ENCODE assay signal across 8 cellular contexts in the genomic region with DNA sequence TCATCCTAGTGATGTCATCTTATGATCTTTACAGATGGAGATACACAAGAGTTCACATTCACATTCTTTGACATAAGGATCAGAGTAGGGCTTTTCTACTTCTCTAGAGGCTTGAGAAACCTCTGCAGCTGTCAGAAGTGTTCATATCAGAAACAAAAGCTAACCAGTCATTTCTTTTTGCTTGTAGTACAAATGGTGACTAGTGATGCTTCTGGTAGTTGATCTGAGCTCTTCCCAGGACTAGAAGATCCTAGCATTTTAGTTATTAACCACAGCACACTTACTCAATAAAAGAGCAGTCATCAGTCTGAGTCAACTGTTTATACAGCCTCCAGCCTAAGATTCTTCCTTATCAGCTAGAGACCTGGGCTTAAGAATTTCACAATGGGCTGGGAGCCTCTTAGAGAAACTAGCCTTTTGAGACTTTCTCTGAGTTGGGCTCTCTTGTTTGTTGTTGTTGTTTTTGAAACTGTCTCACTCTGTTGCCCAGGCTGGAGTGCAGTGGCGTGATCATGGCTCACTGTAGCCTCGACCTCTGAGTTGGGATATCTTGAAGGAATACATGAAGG.
DNase-seq lines count a peak whose midpoint lies in the region; ATAC-seq and TF ChIP-seq lines count a peak whose summit lies in the region.

No MANE protein-coding gene starts in this region.

- POLR2A ChIA-PET in HCT116 (lab: Charles Lee) = no interaction called here

- H4K20me1 ChIP-seq in HCT116 (ENCODE audit: insufficient read depth) = no peaks in the 10 kb centered on the region

- peak; percentile 65 for DNase-seq in AG08395 (ENCODE audit: low spot score)
- peak; percentile 59 for DNase-seq in HCT116 (ENCODE audit: low read depth, low spot score)
- peak; percentile 48 to 72 for DNase-seq in SW 1271 (lab: John Stamatoyannopoulos, UW)
- peak; percentile 71 for DNase-seq in kidney glomerular epithelial cell (lab: John Stamatoyannopoulos, UW)
- DNase-seq in GM19240 (ENCODE audit: insufficient read length, low spot score) = no peak
- DNase-seq in inferior parietal cortex (ENCODE audit: extremely low spot score) = no peak

- no peak overlapping the region for H2AFZ ChIP-seq in HCT116 (ENCODE audit: low read depth, low read length, poor library complexity, severe bottlenecking)

- no peaks in the 10 kb centered on the region for H3K27me3 ChIP-seq in HCT116 (ENCODE audit: insufficient read depth, low read length)

- TF ChIP-seq CTCF in HCT116 (IDR thresholded peaks at IDR 0.05 in 2 of 3, conservative IDR thresholded peaks at IDR 0.05 in 1 of 3; ENCODE audit: borderline replicate concordance in 1 of 3, insufficient read depth in 1 of 3, low read depth in 2 of 3, low read length in 2 of 3) = no peak

- no peak for TF ChIP-seq POLR2A in HCT116 (IDR thresholded peaks at IDR 0.05; ENCODE audit: borderline replicate concordance, extremely low read depth, insufficient read depth, insufficient read length)

- no peak for TF ChIP-seq RAD21 in HCT116 (IDR thresholded peaks at IDR 0.05; ENCODE audit: low read depth)

- H3K27ac ChIP-seq in HCT116 (ENCODE audit: low read depth, low read length) = peak overlapping the region; percentile 78; the same call in 1 of the 2 replicates

- RAD21 ChIA-PET in HCT116 (lab: Charles Lee; ENCODE audit: low non-redundant PET in 1 of 2, low total read pairs in 2 of 2, uncharacterized antibody in 2 of 2, unreplicated experiment in 2 of 2) = no interaction called here

- H3K79me2 ChIP-seq in HCT116 (ENCODE audit: insufficient read depth, low read length) = no peaks in the 10 kb centered on the region

- H3K4me3 ChIP-seq in HCT116 (replicated peaks in 1 of 2; ENCODE audit: low read depth in 1 of 2, low read length in 2 of 2) = peak overlapping the region in 1 of 2 experiments; percentile 37; a peak in 2 of 4 replicates

- H3K36me3 ChIP-seq in HCT116 (ENCODE audit: control insufficient read depth in 1 of 2, insufficient read depth in 2 of 2, low read length in 2 of 2) = no peaks in the 10 kb centered on the region

- H3K4me1 ChIP-seq in HCT116 (ENCODE audit: control insufficient read depth in 1 of 2, insufficient read depth in 2 of 2, low read length in 2 of 2) = peaks cover 12 to 28% of the 10 kb centered on the region in 2 experiments

- H3K9me2 ChIP-seq in HCT116 (ENCODE audit: insufficient read depth) = no peaks in the 10 kb centered on the region

- H3K4me2 ChIP-seq in HCT116 (ENCODE audit: low read length) = peak overlapping the region; percentile 54

- CTCF ChIA-PET in HCT116 (lab: Charles Lee) = no interaction called here

- peak; percentile 72 for ATAC-seq in HCT116
- no peak for ATAC-seq in GM18858 (IDR thresholded peaks at IDR 0.05; ENCODE audit: unreplicated experiment)
- ATAC-seq in HG02759 (IDR thresholded peaks at IDR 0.05; ENCODE audit: unreplicated experiment) = no peak

- peak overlapping the region; percentile 44 for H3K9ac ChIP-seq in HCT116 (ENCODE audit: low read length)

- no peaks in the 10 kb centered on the region for H3K9me3 ChIP-seq in HCT116 (ENCODE audit: control insufficient read depth in 1 of 2, insufficient read depth in 1 of 2, low read depth in 1 of 2, low read length in 2 of 2)

- intact Hi-C loops in HCT116 (cut with micrococcal nuclease) = no loop called here

- BruUV-seq in HCT116 (replicated peaks; lab: Mats Ljungman, UMichigan) = no TSS peak

TF ChIP-seq in HCT116, 20 proteins besides CTCF, POLR2A, EP300 and RAD21:
- peak; percentile 34; the same call in 1 of the 2 replicates for TF ChIP-seq FOSL1 (IDR thresholded peaks at IDR 0.05; ENCODE audit: low read depth)
- TF ChIP-seq, protein P1, sequence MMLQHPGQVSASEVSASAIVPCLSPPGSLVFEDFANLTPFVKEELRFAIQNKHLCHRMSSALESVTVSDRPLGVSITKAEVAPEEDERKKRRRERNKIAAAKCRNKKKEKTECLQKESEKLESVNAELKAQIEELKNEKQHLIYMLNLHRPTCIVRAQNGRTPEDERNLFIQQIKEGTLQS (IDR thresholded peaks at IDR 0.05) = no peak
- no peak for TF ChIP-seq ELF1 (IDR thresholded peaks at IDR 0.05; ENCODE audit: borderline replicate concordance, low read depth)
- no peak for TF ChIP-seq ZNF274 (IDR thresholded peaks at IDR 0.05; ENCODE audit: low read depth, low read length)
- no peak for TF ChIP-seq ZFX (IDR thresholded peaks at IDR 0.05)
- TF ChIP-seq EZH2 (IDR thresholded peaks at IDR 0.05) = no peak
- peak; percentile 73 for TF ChIP-seq CEBPB (IDR thresholded peaks at IDR 0.05; ENCODE audit: low read depth)
- TF ChIP-seq, protein P2, sequence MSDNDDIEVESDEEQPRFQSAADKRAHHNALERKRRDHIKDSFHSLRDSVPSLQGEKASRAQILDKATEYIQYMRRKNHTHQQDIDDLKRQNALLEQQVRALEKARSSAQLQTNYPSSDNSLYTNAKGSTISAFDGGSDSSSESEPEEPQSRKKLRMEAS (IDR thresholded peaks at IDR 0.05) = no peak
- peak; percentile 32 for TF ChIP-seq SP1 (IDR thresholded peaks at IDR 0.05; ENCODE audit: low read depth)
- no peak for TF ChIP-seq EGR1 (IDR thresholded peaks at IDR 0.05; ENCODE audit: low read depth)
- no peak for TF ChIP-seq JUND (IDR thresholded peaks at IDR 0.05)
- TF ChIP-seq EZH2phosphoT487 (IDR thresholded peaks at IDR 0.05; ENCODE audit: borderline replicate concordance) = no peak

Comparison
In these comparisons a context has a peak if more than half of its experiments do, and no peak if none do; other contexts are left out.
1. DNase-seq: peak in AG08395 (single experiment), HCT116 (single experiment), SW 1271 (2 of 2) and kidney glomerular epithelial cell (single experiment); none in GM19240 (single experiment) and inferior parietal cortex (single experiment).